ENCODE assay signal across 34 cellular contexts in the genomic region with DNA sequence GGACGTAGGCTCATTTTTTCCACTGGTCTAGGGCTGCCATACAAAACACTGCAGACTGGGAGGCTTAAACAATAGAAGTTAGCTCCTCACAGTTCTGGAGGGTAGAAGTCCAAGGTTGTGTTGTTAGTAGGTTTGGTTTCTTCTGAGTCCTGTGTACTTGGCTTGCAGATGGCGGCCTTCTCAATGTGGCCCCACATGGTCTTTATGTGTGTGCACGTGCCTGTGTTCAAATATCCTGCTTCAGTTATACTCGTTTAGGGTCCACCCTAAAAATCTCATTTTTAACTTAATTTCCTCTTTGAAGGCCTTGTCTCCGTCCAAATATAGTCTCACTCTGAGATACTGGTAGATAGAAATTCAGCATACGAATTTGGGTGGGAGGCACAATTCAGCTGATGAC.
"Had no signal": no experiment of that assay in that cellular context is flagged by ENCODE, and none has a peak within 500 bp of the region (broad histone marks: within the 10 kb centered on the region; RNA-seq: fewer than 3 reads in every experiment).

No MANE protein-coding gene starts in this region.

- H3K27ac ChIP-seq: adrenal gland, ascending aorta, body of pancreas, brain microvascular endothelial cell, breast epithelium, cardiac muscle cell had no signal

- ATAC-seq: activated naive CD4-positive, alpha-beta T cell treated with anti-CD3 and anti-CD28 coated beads, Interleukin-2, amount 50 U/mL, for 72 hours; activated naive CD8-positive, alpha-beta T cell treated with anti-CD3 and anti-CD28 coated beads, Interleukin-2, amount 50 U/mL, for 24 hours; activated T-cell treated with anti-CD3 and anti-CD28 coated beads, Interleukin-2, amount 50 U/mL, for 4 hours; activated T-cell treated with anti-CD3 and anti-CD28 coated beads, Interleukin-2, amount 50 U/mL, for 72 hours; activated T-helper 17 cell treated with anti-CD3 and anti-CD28 coated beads, Interleukin-2, amount 50 U/mL, for 72 hours; body of pancreas had no signal

- H3K27me3 ChIP-seq: adrenal gland, ascending aorta, body of pancreas, brain microvascular endothelial cell, breast epithelium, cardiac muscle cell had no signal

- H3K9me3 ChIP-seq: adrenal gland, ascending aorta, body of pancreas, breast epithelium had no signal

- H3K4me1 ChIP-seq: adrenal gland, ascending aorta, breast epithelium had no signal

- H3K36me3 ChIP-seq: adrenal gland, ascending aorta, brain microvascular endothelial cell, breast epithelium, cardiac muscle cell had no signal

- DNase-seq: activated effector memory CD4-positive, alpha-beta T cell treated with anti-CD3 and anti-CD28 coated beads, Interleukin-2, amount 50 U/mL, for 16 hours; activated effector memory CD4-positive, alpha-beta T cell treated with Interleukin-2 at 50 U/mL for 16 hours; activated gamma-delta T cell; activated gamma-delta T cell treated with Interleukin-2 at 50 U/mL for 16 hours; activated naive CD4-positive, alpha-beta T cell; activated naive CD4-positive, alpha-beta T cell treated with anti-CD3 and anti-CD28 coated beads for 36 hours; activated naive CD4-positive, alpha-beta T cell treated with anti-CD3 and anti-CD28 coated beads, Interleukin-2, amount 10 ng/mL, durations not matched to agents 7 days and 5 days; activated naive CD4-positive, alpha-beta T cell treated with anti-CD3 and anti-CD28 coated beads, Interleukin-2, amount 50 U/mL, for 16 hours; activated naive CD4-positive, alpha-beta T cell treated with Interleukin-2 at 50 U/mL for 16 hours; activated naive CD8-positive, alpha-beta T cell treated with anti-CD3 and anti-CD28 coated beads for 36 hours; activated naive CD8-positive, alpha-beta T cell treated with anti-CD3 and anti-CD28 coated beads, Interleukin-2, amount 10 ng/mL, durations not matched to agents 7 days and 5 days; activated naive CD8-positive, alpha-beta T cell treated with anti-CD3 and anti-CD28 coated beads, Interleukin-2, amount 50 U/mL, for 24 hours; activated T-cell treated with anti-CD3 and anti-CD28 coated beads, Interleukin-2, amount 50 U/mL, for 1 hour; activated T-cell treated with anti-CD3 and anti-CD28 coated beads, Interleukin-2, amount 50 U/mL, for 24 hours; activated T-cell treated with anti-CD3 and anti-CD28 coated beads, Interleukin-2, amount 50 U/mL, for 4 hours; activated T-cell treated with anti-CD3 and anti-CD28 coated beads, Interleukin-2, amount 50 U/mL, for 48 hours; activated T-cell treated with anti-CD3 and anti-CD28 coated beads, Interleukin-2, amount 50 U/mL, for 72 hours; adrenal gland; amniotic stem cell; amygdala; anterior cingulate cortex; aorta; body of pancreas; brain microvascular endothelial cell; caudate nucleus; central memory CD4-positive, alpha-beta T cell; cerebellar nuclear complex had no signal

- H3K4me3 ChIP-seq: adrenal gland, ascending aorta, body of pancreas, breast epithelium, cardiac muscle cell had no signal

- FAIRE-seq: astrocyte, bronchial epithelial cell had no signal
